12 cellular contexts compared by ENCODE assay signal in genomic region chr6:107600936-107601335, GRCh38.
A peak's percentile ranks its signal among the peaks of the same experiment; 100 is the strongest.
DNase-seq lines count a peak whose midpoint lies in the region; ATAC-seq and TF ChIP-seq lines count a peak whose summit lies in the region.
"Had no signal": no experiment of that assay in that cellular context is flagged by ENCODE, and none has a peak within 500 bp of the region (broad histone marks: within the 10 kb centered on the region; RNA-seq: fewer than 3 reads in every experiment).

No MANE protein-coding gene starts in this region.

- H3K56ac ChIP-seq in IMR-90 (ENCODE audit: extremely low read depth, insufficient read depth, low read length): no peak overlapping the region

- no peak for TF ChIP-seq POLR2A in IMR-90 (IDR thresholded peaks at IDR 0.05; ENCODE audit: low read depth, low read length)

- DNase-seq in 8988T (peak; percentile 29), IMR-90 (peak; percentile 47), endothelial cell (ENCODE audit: low spot score) (peak; percentile 26), lung (ENCODE audit: low spot score) (peak; percentile 67)
- DNase-seq in stimulated activated CD8-positive, alpha-beta memory T cell treated with anti-CD3 and anti-CD28 coated beads, Interleukin-4, amount 100 ng/mL, for 48 hours: no peak
- DNase-seq: activated T-cell treated with anti-CD3 and anti-CD28 coated beads for 4 hours; effector CD4-positive, alpha-beta T cell; naive thymus-derived CD4-positive, alpha-beta T cell; NCI-H1048 had no signal

- H3K4me1 ChIP-seq in IMR-90 (ENCODE audit: control insufficient read depth, insufficient read depth, low read length) (peaks cover 3% of the 10 kb centered on the region), lung (ENCODE audit: control insufficient read depth in 2 of 2, insufficient read depth in 2 of 2, low read length in 2 of 2) (peaks cover 5 to 14% of the 10 kb centered on the region in 2 donors)

- WGBS in IMR-90 (ENCODE audit: extremely low coverage in 2 of 2, insufficient read length in 1 of 2), 2 experiments: no CpG with 5 or more reads among the region's 5 CpGs
- 45 to 70% methylated on average over 5 of the region's 5 CpGs for WGBS in lung, 2 donors

- no peak overlapping the region for H4K5ac ChIP-seq in IMR-90 (ENCODE audit: low read depth, low read length)

- H3K4me1 Mint-ChIP-seq in endothelial cell (ENCODE audit: unreplicated experiment): peaks cover 42% of the 10 kb centered on the region
- H3K4me1 Mint-ChIP-seq: naive thymus-derived CD4-positive, alpha-beta T cell had no signal

- no peak overlapping the region for H2BK20ac ChIP-seq in IMR-90 (ENCODE audit: low read depth, low read length)

- peak overlapping the region; percentile 73 for H2AFZ ChIP-seq in IMR-90 (replicated peaks; ENCODE audit: low read length, poor library complexity)

- intact Hi-C loops in IMR-90 (cut with micrococcal nuclease): no loop called here

- no peaks in the 10 kb centered on the region for H3K9me3 ChIP-seq in IMR-90 (ENCODE audit: control insufficient read depth, insufficient read depth, low read length)
- no peaks in the 10 kb centered on the region for H3K9me3 ChIP-seq in lung (ENCODE audit: control insufficient read depth in 2 of 2, insufficient read depth in 1 of 2, low read length in 1 of 2)

- TF ChIP-seq CTCF in IMR-90 (conservative IDR thresholded peaks at IDR 0.05; ENCODE audit: low read depth, low read length) (no peak), endothelial cell (IDR thresholded peaks at IDR 0.05; ENCODE audit: unreplicated experiment) (no peak), lung (IDR thresholded peaks at IDR 0.05; ENCODE audit: control extremely low read depth, extremely low read depth) (no peak)

- H3K9ac ChIP-seq in IMR-90 (ENCODE audit: low read depth, low read length): no peak overlapping the region

- H3K4me3 ChIP-seq in IMR-90 (ENCODE audit: insufficient read depth, low read depth, low read length) (no peak overlapping the region), lung (no peak overlapping the region)

- peak overlapping the region; percentile 62 for H2AK9ac ChIP-seq in IMR-90 (replicated peaks; ENCODE audit: low read depth, low read length, poor library complexity)

- no peak overlapping the region for H3K4me2 ChIP-seq in IMR-90 (ENCODE audit: low read depth, low read length)

- H3K27ac ChIP-seq in IMR-90 (ENCODE audit: insufficient read depth, low read length) (no peak overlapping the region), lung (ENCODE audit: low read depth in 1 of 2, low read length in 1 of 2) (peak overlapping the region in 1 of 2 donors; percentile 52)

- no peak overlapping the region for H3K27ac Mint-ChIP-seq in endothelial cell (ENCODE audit: unreplicated experiment)
- H3K27ac Mint-ChIP-seq: naive thymus-derived CD4-positive, alpha-beta T cell had no signal

- no peaks in the 10 kb centered on the region for H3K27me3 ChIP-seq in IMR-90 (ENCODE audit: control insufficient read depth, insufficient read depth, low read length)
- H3K27me3 ChIP-seq in lung (ENCODE audit: control insufficient read depth, insufficient read depth): no peaks in the 10 kb centered on the region

- H3K14ac ChIP-seq in IMR-90 (replicated peaks; ENCODE audit: low read depth, low read length): no peak overlapping the region

- no peak overlapping the region for H3K4me3 Mint-ChIP-seq in endothelial cell (ENCODE audit: unreplicated experiment)
- H3K4me3 Mint-ChIP-seq: naive thymus-derived CD4-positive, alpha-beta T cell had no signal

- H3K9me3 Mint-ChIP-seq in endothelial cell (ENCODE audit: unreplicated experiment): no peaks in the 10 kb centered on the region
- H3K9me3 Mint-ChIP-seq: naive thymus-derived CD4-positive, alpha-beta T cell had no signal

- no peak overlapping the region for H2BK5ac ChIP-seq in IMR-90 (ENCODE audit: low read depth, low read length, poor library complexity, severe bottlenecking)

- H2BK120ac ChIP-seq in IMR-90 (ENCODE audit: low read depth, low read length): no peak overlapping the region

- POLR2A ChIA-PET in IMR-90 (lab: Charles Lee; ENCODE audit: unreplicated experiment): no interaction called here

- no peaks in the 10 kb centered on the region for H4K20me1 ChIP-seq in IMR-90 (ENCODE audit: insufficient read depth, low read length)

- no peak for TF ChIP-seq RAD21 in IMR-90 (IDR thresholded peaks at IDR 0.05; ENCODE audit: low read length)

- no TSS peak for BruUV-seq in IMR-90 (replicated peaks; lab: Mats Ljungman, UMichigan)

- dilution Hi-C loops in IMR-90 (cut with HindIII; ENCODE audit: low sequenced_read_pairs, unreplicated experiment): no loop called here

- CTCF ChIA-PET in IMR-90 (lab: Yijun Ruan, JAX): no interaction called here

- peaks cover 4% of the 10 kb centered on the region for H3K27me3 Mint-ChIP-seq in endothelial cell (ENCODE audit: unreplicated experiment)

- H2BK15ac ChIP-seq in IMR-90 (ENCODE audit: low read depth, low read length): no peak overlapping the region

- ATAC-seq in IMR-90 (ENCODE audit: low read depth) (peak; percentile 88; the same call in 1 of the 2 replicates), lung (ENCODE audit: insufficient read depth, low FRiP score) (peak; percentile 48), HG02571 (IDR thresholded peaks at IDR 0.05; ENCODE audit: unreplicated experiment) (no peak), HG03159 (IDR thresholded peaks at IDR 0.05; ENCODE audit: unreplicated experiment) (no peak), GM21360 (IDR thresholded peaks at IDR 0.05; ENCODE audit: unreplicated experiment) (no peak)
- ATAC-seq: naive thymus-derived CD4-positive, alpha-beta T cell had no signal

- H3K36me3 ChIP-seq in IMR-90 (ENCODE audit: control insufficient read depth, insufficient read depth, low read length) (no peaks in the 10 kb centered on the region), lung (ENCODE audit: control insufficient read depth in 2 of 2, insufficient read depth in 2 of 2, low read length in 2 of 2) (no peaks in the 10 kb centered on the region)

- H3K23ac ChIP-seq in IMR-90 (ENCODE audit: low read depth, low read length): no peak overlapping the region

- in situ Hi-C loops in IMR-90 (cut with MboI; ENCODE audit: low sequenced_read_pairs): no loop called here

- no peaks in the 10 kb centered on the region for H3K79me1 ChIP-seq in IMR-90 (ENCODE audit: low read depth in 1 of 2, low read length in 2 of 2)

- no peak overlapping the region for H2AK5ac ChIP-seq in IMR-90 (ENCODE audit: low read depth, low read length)

- H3K36me3 Mint-ChIP-seq in endothelial cell (ENCODE audit: low read depth, unreplicated experiment): no peaks in the 10 kb centered on the region
- H3K36me3 Mint-ChIP-seq: naive thymus-derived CD4-positive, alpha-beta T cell had no signal

- H3K9me1 ChIP-seq in IMR-90 (ENCODE audit: insufficient read depth, low read length): no peaks in the 10 kb centered on the region; the same call in 1 of the 2 replicates

- no peak overlapping the region for H3K18ac ChIP-seq in IMR-90 (ENCODE audit: low read depth, low read length)

- H4K8ac ChIP-seq in IMR-90 (ENCODE audit: low read depth in 2 of 2, low read length in 2 of 2): peak overlapping the region in 1 of 2 experiments; percentile 62; a peak in 1 of 4 replicates

- no peak overlapping the region for H3K4ac ChIP-seq in IMR-90 (ENCODE audit: low read depth, low read length)

- H4K91ac ChIP-seq in IMR-90 (ENCODE audit: insufficient read depth, low read depth, low read length): 0 out of 2 replicates have a peak overlapping the region, but pooled peaks have one; percentile 60

TF ChIP-seq in IMR-90, 13 proteins besides CTCF, POLR2A, EP300 and RAD21:
- TF ChIP-seq FOS (IDR thresholded peaks at IDR 0.05; ENCODE audit: low read depth, low read length) (no peak), USF2 (IDR thresholded peaks at IDR 0.05; ENCODE audit: low read depth, low read length) (no peak), ELK1 (IDR thresholded peaks at IDR 0.05; ENCODE audit: borderline replicate concordance, low read depth, low read length) (no peak), MAZ (IDR thresholded peaks at IDR 0.05; ENCODE audit: borderline replicate concordance, low read depth, low read length) (no peak), MXI1 (IDR thresholded peaks at IDR 0.05; ENCODE audit: borderline replicate concordance, low read depth, low read length) (no peak), BHLHE40 (IDR thresholded peaks at IDR 0.05; ENCODE audit: low read depth, low read length) (no peak), CHD1 (IDR thresholded peaks at IDR 0.05; ENCODE audit: low read depth, low read length) (no peak), CEBPB (IDR thresholded peaks at IDR 0.05; ENCODE audit: low read depth, low read length) (no peak), RCOR1 (IDR thresholded peaks at IDR 0.05; ENCODE audit: insufficient replicate concordance, low read length) (no peak), MAFK (IDR thresholded peaks at IDR 0.05; ENCODE audit: low read depth, low read length) (no peak)

Comparison
In these comparisons a context has a peak if more than half of its experiments do, and no peak if none do; other contexts are left out.
1. ATAC-seq: peak in IMR-90 (single experiment) and lung (single experiment); none in HG02571 (single experiment), HG03159 (single experiment) and GM21360 (single experiment).